11 cellular contexts compared by ENCODE assay signal in genomic region chr4:148998719-148999118, GRCh38.
A peak's percentile ranks its signal among the peaks of the same experiment; 100 is the strongest.
DNase-seq lines count a peak whose midpoint lies in the region; ATAC-seq and TF ChIP-seq lines count a peak whose summit lies in the region.
"Had no signal": no experiment of that assay in that cellular context is flagged by ENCODE, and none has a peak within 500 bp of the region (broad histone marks: within the 10 kb centered on the region; RNA-seq: fewer than 3 reads in every experiment).

No MANE protein-coding gene starts in this region.

- H3K9me3 ChIP-seq in esophagus muscularis mucosa: no peaks in the 10 kb centered on the region

- TF ChIP-seq POLR2A in esophagus muscularis mucosa (IDR thresholded peaks at IDR 0.05; ENCODE audit: low read depth): no peak

- no peak for TF ChIP-seq EP300 in esophagus muscularis mucosa (IDR thresholded peaks at IDR 0.05)

- no peaks in the 10 kb centered on the region for H3K9me3 Mint-ChIP-seq in WTC11
- H3K9me3 Mint-ChIP-seq in neural crest cell: no peaks in the 10 kb centered on the region
- H3K9me3 Mint-ChIP-seq: T-helper 2 cell treated with Interferon-gamma antibody and Interleukin-4, amounts not matched to agents 5 μg/mL and 100 μg/mL, for 36 hours had no signal

- POLR2A ChIA-PET in WTC11 (lab: Charles Lee): interaction anchor here (0.6 kb wide), 1 partner anchor 287 kb away, joined by 6 read pairs; no protein-coding TSS in a partner anchor

- TF ChIP-seq CTCF in WTC11 (IDR thresholded peaks at IDR 0.05) (peak; percentile 55), neural crest cell (conservative IDR thresholded peaks at IDR 0.05) (peak; percentile 57), esophagus muscularis mucosa (IDR thresholded peaks at IDR 0.05) (no peak), GM20000 (IDR thresholded peaks at IDR 0.05; ENCODE audit: extremely low read depth, missing control alignments) (no peak)

- 72% methylated on average over 2 of the region's 2 CpGs for WGBS in esophagus muscularis mucosa

- no peaks in the 10 kb centered on the region for H3K36me3 ChIP-seq in esophagus muscularis mucosa

- intact Hi-C loops in esophagus muscularis mucosa (cut with DNase I): no loop called here

- no peak overlapping the region for H3K27ac ChIP-seq in esophagus muscularis mucosa (replicated peaks in 1 of 4)

- CTCF ChIA-PET in WTC11 (lab: Charles Lee): interaction anchor here (0.6 to 1.0 kb wide), 4 partner anchors 10 to 1590 kb away, joined by 3 to 7 read pairs (median 5); no protein-coding TSS in a partner anchor

- H3K4me3 Mint-ChIP-seq in WTC11 (no peak overlapping the region), neural crest cell (no peak overlapping the region)
- H3K4me3 Mint-ChIP-seq: T-helper 2 cell treated with Interferon-gamma antibody and Interleukin-4, amounts not matched to agents 5 μg/mL and 100 μg/mL, for 36 hours had no signal

- H3K27me3 ChIP-seq in esophagus muscularis mucosa: no peaks in the 10 kb centered on the region

- H3K27ac Mint-ChIP-seq in WTC11 (no peak overlapping the region), neural crest cell (ENCODE audit: unreplicated experiment) (no peak overlapping the region)
- H3K27ac Mint-ChIP-seq: T-helper 2 cell treated with Interferon-gamma antibody and Interleukin-4, amounts not matched to agents 5 μg/mL and 100 μg/mL, for 36 hours had no signal

- DNase-seq in DMS 273 (lab: John Stamatoyannopoulos, UW; ENCODE audit: unreplicated experiment) (peak; percentile 23), DMS 273 treated with DMSO at 0.1 percent for 48 hours (lab: John Stamatoyannopoulos, UW) (no peak), WTC11 (ENCODE audit: low spot score) (peak; percentile 52), neural crest cell (ENCODE audit: low read depth, low spot score) (no peak), esophagus muscularis mucosa (ENCODE audit: extremely low spot score) (no peak), GM20000 (ENCODE audit: low spot score) (no peak), NCI-H1105 treated with DMSO at 0.1 percent for 48 hours (lab: John Stamatoyannopoulos, UW) (no peak)
- DNase-seq: 8988T; stimulated activated CD4-positive, alpha-beta T cell treated with anti-CD3 and anti-CD28 coated beads, Interleukin-4, amount 100 ng/mL, for 4 hours had no signal

- no peaks in the 10 kb centered on the region for H3K36me3 Mint-ChIP-seq in WTC11
- H3K36me3 Mint-ChIP-seq in neural crest cell (ENCODE audit: low read depth): no peaks in the 10 kb centered on the region

- no peaks in the 10 kb centered on the region for H3K4me1 ChIP-seq in esophagus muscularis mucosa

- H3K4me1 Mint-ChIP-seq in WTC11 (no peaks in the 10 kb centered on the region), neural crest cell (no peaks in the 10 kb centered on the region)

- H3K27me3 Mint-ChIP-seq in WTC11 (ENCODE audit: low read depth) (no peaks in the 10 kb centered on the region), neural crest cell (ENCODE audit: low read depth) (no peaks in the 10 kb centered on the region)

- H3K4me3 ChIP-seq in esophagus muscularis mucosa: no peak overlapping the region

- ATAC-seq in HG03159 (IDR thresholded peaks at IDR 0.05; ENCODE audit: unreplicated experiment) (peak; percentile 64), WTC11 (peak; percentile 90)

TF ChIP-seq in WTC11, 78 proteins besides CTCF, POLR2A, EP300 and RAD21:
- TF ChIP-seq SMAD3 (CRISPR knock-in tag; IDR thresholded peaks at IDR 0.05; ENCODE audit: borderline replicate concordance): no peak
- TF ChIP-seq, protein P1, sequence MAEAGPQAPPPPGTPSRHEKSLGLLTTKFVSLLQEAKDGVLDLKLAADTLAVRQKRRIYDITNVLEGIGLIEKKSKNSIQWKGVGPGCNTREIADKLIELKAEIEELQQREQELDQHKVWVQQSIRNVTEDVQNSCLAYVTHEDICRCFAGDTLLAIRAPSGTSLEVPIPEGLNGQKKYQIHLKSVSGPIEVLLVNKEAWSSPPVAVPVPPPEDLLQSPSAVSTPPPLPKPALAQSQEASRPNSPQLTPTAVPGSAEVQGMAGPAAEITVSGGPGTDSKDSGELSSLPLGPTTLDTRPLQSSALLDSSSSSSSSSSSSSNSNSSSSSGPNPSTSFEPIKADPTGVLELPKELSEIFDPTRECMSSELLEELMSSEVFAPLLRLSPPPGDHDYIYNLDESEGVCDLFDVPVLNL (CRISPR knock-in tag; IDR thresholded peaks at IDR 0.05; ENCODE audit: borderline replicate concordance, low read depth): no peak
- no peak for TF ChIP-seq TP53 (CRISPR knock-in tag; IDR thresholded peaks at IDR 0.05)
- no peak for TF ChIP-seq EMX1 (CRISPR knock-in tag; IDR thresholded peaks at IDR 0.05)
- TF ChIP-seq ZNF425 (CRISPR knock-in tag; conservative IDR thresholded peaks at IDR 0.05): no peak
- no peak for TF ChIP-seq ZNF317 (CRISPR knock-in tag; IDR thresholded peaks at IDR 0.05; ENCODE audit: borderline replicate concordance, low read depth)
- no peak for TF ChIP-seq TCF7 (CRISPR knock-in tag; IDR thresholded peaks at IDR 0.05; ENCODE audit: low read depth)
- TF ChIP-seq NR1H2 (CRISPR knock-in tag; IDR thresholded peaks at IDR 0.05): no peak

Comparison
In these comparisons a context has a peak if more than half of its experiments do, and no peak if none do; other contexts are left out.
1. DNase-seq: peak in DMS 273 (single experiment) and WTC11 (single experiment); none in DMS 273 treated with DMSO at 0.1 percent for 48 hours (single experiment), neural crest cell (single experiment), esophagus muscularis mucosa (single experiment), GM20000 (single experiment) and NCI-H1105 treated with DMSO at 0.1 percent for 48 hours (single experiment).
2. CTCF ChIP-seq: peak in WTC11 (single experiment) and neural crest cell (single experiment); none in esophagus muscularis mucosa (0 of 3) and GM20000 (single experiment).